Comparison of ENCODE assay signal across 8 cellular contexts in the genomic region with DNA sequence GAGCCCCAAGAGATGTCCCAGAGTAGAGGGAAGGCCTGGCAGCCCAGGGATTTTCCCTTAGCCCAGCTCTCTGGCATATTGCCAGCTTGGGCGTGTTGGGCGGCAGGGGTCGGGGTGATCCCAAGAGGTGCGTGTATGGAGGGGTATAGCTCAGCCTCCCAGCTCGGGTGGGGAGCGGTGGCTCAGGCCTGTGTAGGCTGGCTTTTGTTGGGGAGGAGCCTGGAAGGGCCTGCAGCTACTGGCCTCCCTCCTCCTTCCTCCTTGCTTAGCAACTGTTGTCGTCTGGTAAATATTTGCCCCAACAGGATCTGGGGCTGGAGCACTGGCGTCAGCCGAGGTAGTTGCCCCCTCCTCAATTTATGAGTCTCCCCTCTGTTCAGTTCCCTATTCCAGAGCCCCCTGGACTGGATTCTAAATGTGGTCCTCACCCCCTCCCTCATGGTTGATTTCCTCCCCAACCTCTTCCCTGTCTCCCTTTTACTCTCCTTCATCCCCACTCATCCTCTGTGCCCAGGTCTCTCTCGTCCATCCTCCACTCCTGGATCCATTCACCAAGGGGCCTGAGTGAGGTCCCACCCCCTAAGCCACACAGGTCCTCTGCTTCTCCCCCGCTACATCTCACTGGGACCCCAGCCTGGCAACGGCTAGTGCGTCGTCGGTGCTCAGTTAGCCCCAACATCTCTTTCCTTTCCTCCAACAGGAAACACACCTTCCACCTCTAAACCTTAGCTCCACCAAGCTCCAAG. TPM values are rescaled to one million over a fixed set of nuclear protein-coding genes. Genes with fewer than 3 reads are reported as not detected.
DNase-seq lines count a peak whose midpoint lies in the region; ATAC-seq and TF ChIP-seq lines count a peak whose summit lies in the region.

No MANE protein-coding gene starts in this region.

- H3K36me3 ChIP-seq in ACC112 (ENCODE audit: insufficient read depth, low read length) (no peaks in the 10 kb centered on the region), Panc1 (ENCODE audit: control insufficient read depth, insufficient read depth, low read length) (no peaks in the 10 kb centered on the region), brain microvascular endothelial cell (replicated peaks) (no peaks in the 10 kb centered on the region)

- H3K4me1 Mint-ChIP-seq in immature natural killer cell = peaks cover 20 to 22% of the 10 kb centered on the region in 2 donors
- peaks cover 86% of the 10 kb centered on the region for H3K4me1 Mint-ChIP-seq in stimulated activated effector memory CD8-positive, alpha-beta T cell treated with anti-CD3 and anti-CD28 coated beads, Interleukin-12 subunit alpha, Interleukin-12 subunit beta, amount 100 ng/mL, for 72 hours

- no peaks in the 10 kb centered on the region for H3K36me3 Mint-ChIP-seq in immature natural killer cell
- H3K36me3 Mint-ChIP-seq in stimulated activated effector memory CD8-positive, alpha-beta T cell treated with anti-CD3 and anti-CD28 coated beads, Interleukin-12 subunit alpha, Interleukin-12 subunit beta, amount 100 ng/mL, for 72 hours = peaks cover 31% of the 10 kb centered on the region

- H2AFZ ChIP-seq in ACC112 (ENCODE audit: low read length, unreplicated experiment) = no peak overlapping the region

- H3K27me3 ChIP-seq in ACC112 (ENCODE audit: insufficient read depth, low read length) (no peaks in the 10 kb centered on the region), Panc1 (ENCODE audit: control insufficient read depth, insufficient read depth, low read length) (no peaks in the 10 kb centered on the region), brain microvascular endothelial cell (replicated peaks) (no peaks in the 10 kb centered on the region)

- H3K27ac Mint-ChIP-seq in immature natural killer cell = peak overlapping the region; percentile 43 to 100 (median 100)
- H3K27ac Mint-ChIP-seq in stimulated activated effector memory CD8-positive, alpha-beta T cell treated with anti-CD3 and anti-CD28 coated beads, Interleukin-12 subunit alpha, Interleukin-12 subunit beta, amount 100 ng/mL, for 72 hours = peak overlapping the region; percentile 99

- CTCF ChIA-PET in Panc1 (lab: Charles Lee) = interaction anchor here (0.5 to 0.8 kb wide), 2 partner anchors 10 to 109 kb away, joined by 4 to 5 read pairs; a partner anchor contains a TSS

- no peak for TF ChIP-seq CTCF in GM12865 (IDR thresholded peaks at IDR 0.05; ENCODE audit: insufficient read depth, low read depth, low read length, missing control alignments)
- no peak for TF ChIP-seq CTCF in Panc1 (IDR thresholded peaks at IDR 0.05)
- TF ChIP-seq CTCF in brain microvascular endothelial cell (IDR thresholded peaks at IDR 0.05; ENCODE audit: low read depth, low read length, missing control alignments) = no peak

- no TSS peak for BruUV-seq in Panc1 (replicated peaks; lab: Mats Ljungman, UMichigan)

- peak overlapping the region; percentile 67 for H3K4me3 ChIP-seq in ACC112 (ENCODE audit: low read depth, low read length)
- H3K4me3 ChIP-seq in GM12865 (ENCODE audit: low read depth, low read length) = no peak overlapping the region
- no peak overlapping the region for H3K4me3 ChIP-seq in Panc1 (ENCODE audit: low read depth in 2 of 2, low read length in 2 of 2)
- H3K4me3 ChIP-seq in brain microvascular endothelial cell (ENCODE audit: low read depth, low read length) = no peak overlapping the region

- peak overlapping the region; percentile 7 to 84 (median 33) for H3K4me3 Mint-ChIP-seq in immature natural killer cell
- H3K4me3 Mint-ChIP-seq in stimulated activated effector memory CD8-positive, alpha-beta T cell treated with anti-CD3 and anti-CD28 coated beads, Interleukin-12 subunit alpha, Interleukin-12 subunit beta, amount 100 ng/mL, for 72 hours = peak overlapping the region; percentile 83

- peak; percentile 62 for ATAC-seq in Panc1
- ATAC-seq in stimulated activated effector memory CD8-positive, alpha-beta T cell treated with anti-CD3 and anti-CD28 coated beads, Interleukin-12 subunit alpha, Interleukin-12 subunit beta, amount 100 ng/mL, for 72 hours = peak; percentile 27
- ATAC-seq in GM19397 (IDR thresholded peaks at IDR 0.05; ENCODE audit: unreplicated experiment) = no peak
- ATAC-seq in GM18909 (IDR thresholded peaks at IDR 0.05; ENCODE audit: poor library complexity, unreplicated experiment) = no peak

- POLR2A ChIA-PET in Panc1 (lab: Charles Lee) = interaction anchor here (0.8 to 1.0 kb wide), 2 partner anchors 19 to 25 kb away, joined by 3 read pairs; no protein-coding TSS in a partner anchor

- peak; percentile 60 for DNase-seq in GM12865 (ENCODE audit: low read depth)
- no peak for DNase-seq in Panc1 (ENCODE audit: low read depth, low spot score)
- peak; percentile 86 for DNase-seq in brain microvascular endothelial cell
- peak; percentile 36 to 43 (median 38) for DNase-seq in immature natural killer cell
- DNase-seq in stimulated activated effector memory CD8-positive, alpha-beta T cell treated with anti-CD3 and anti-CD28 coated beads, Interleukin-12 subunit alpha, Interleukin-12 subunit beta, amount 100 ng/mL, for 72 hours (ENCODE audit: low spot score in 2 of 2) = peak in 1 of 2 donors; percentile 68

- peaks cover 10 to 21% (median 14%) of the 10 kb centered on the region in 3 donors for H3K27me3 Mint-ChIP-seq in immature natural killer cell (ENCODE audit: low read depth in 3 of 3)

- H3K9me3 ChIP-seq in Panc1 (ENCODE audit: control insufficient read depth, insufficient read depth, low read depth, low read length) = no peaks in the 10 kb centered on the region

- H3K4me1 ChIP-seq in ACC112 (ENCODE audit: control insufficient read depth, insufficient read depth, low read length, unreplicated experiment) (peaks cover 74% of the 10 kb centered on the region), Panc1 (ENCODE audit: control insufficient read depth, insufficient read depth, low read length) (peaks cover 49% of the 10 kb centered on the region)

- no peaks in the 10 kb centered on the region for H3K9me3 Mint-ChIP-seq in immature natural killer cell
- no peaks in the 10 kb centered on the region for H3K9me3 Mint-ChIP-seq in stimulated activated effector memory CD8-positive, alpha-beta T cell treated with anti-CD3 and anti-CD28 coated beads, Interleukin-12 subunit alpha, Interleukin-12 subunit beta, amount 100 ng/mL, for 72 hours

- peaks cover 6% of the 10 kb centered on the region for H3K79me2 ChIP-seq in ACC112 (ENCODE audit: control insufficient read depth, insufficient read depth, low read length, unreplicated experiment)

- intact Hi-C loops in Panc1 (cut with micrococcal nuclease; ENCODE audit: unreplicated experiment) = no loop called here

- peak overlapping the region; percentile 99 for H3K27ac ChIP-seq in ACC112 (ENCODE audit: low read depth, low read length)
- H3K27ac ChIP-seq in Panc1 (ENCODE audit: low read length) = peak overlapping the region; percentile 95
- H3K27ac ChIP-seq in brain microvascular endothelial cell = peak overlapping the region; percentile 67

- in situ Hi-C loops in Panc1 (cut with HindIII; ENCODE audit: low pct_unique_long_range_greater_than_20kb, low sequenced_read_pairs) = no loop called here
- in situ Hi-C loops in brain microvascular endothelial cell (cut with HindIII; ENCODE audit: low pct_ligation_motif_present, low sequenced_read_pairs) = no loop called here

RNA-seq across cellular contexts. Expression of a gene that starts 10.3 kb away (rescaled TPM):
- 691 TPM for total RNA-seq in Panc1 (2021; ENCODE audit: unreplicated experiment)
- polyA plus RNA-seq in Panc1 (2012; ENCODE audit: insufficient read length) = 726 TPM
- polyA plus RNA-seq in immature natural killer cell = 10 to 100 TPM in 2 of 3 donors, 1 to 10 TPM in 1; 4.4 to 14.0 (median 10.3) TPM

RNA-seq across cellular contexts. Expression of a gene that starts 22.0 kb away (rescaled TPM):
- 15.8 TPM for total RNA-seq in Panc1 (2021; ENCODE audit: unreplicated experiment)
- polyA plus RNA-seq in Panc1 (2012; ENCODE audit: insufficient read length) = 33.1 TPM
- polyA plus RNA-seq in immature natural killer cell = not detected

RNA-seq across cellular contexts. Expression of a gene that starts 43.3 kb away (rescaled TPM):
- total RNA-seq in Panc1 (2021; ENCODE audit: unreplicated experiment) = not detected
- polyA plus RNA-seq in Panc1 (2012; ENCODE audit: insufficient read length) = not detected
- polyA plus RNA-seq in immature natural killer cell = not detected

RNA-seq across cellular contexts. Expression of a gene that starts 49.1 kb away (rescaled TPM):
- 0.21 TPM for total RNA-seq in Panc1 (2021; ENCODE audit: unreplicated experiment)
- 0.22 TPM for polyA plus RNA-seq in Panc1 (2012; ENCODE audit: insufficient read length)
- 10 to 100 TPM in 1 of 3 donors, 1 to 10 TPM in 2; 2.5 to 12.4 (median 3.2) TPM for polyA plus RNA-seq in immature natural killer cell

RNA-seq across cellular contexts. Expression of a gene that starts 49.7 kb away (rescaled TPM):
- total RNA-seq in Panc1 (2021; ENCODE audit: unreplicated experiment) = 63.4 TPM
- 111 TPM for polyA plus RNA-seq in Panc1 (2012; ENCODE audit: insufficient read length)
- 100 to 1,000 TPM; 144 to 204 (median 160) TPM for polyA plus RNA-seq in immature natural killer cell

Comparison
In these comparisons a context has a peak if more than half of its experiments do, and no peak if none do; other contexts are left out.
1. ATAC-seq: peak in Panc1 (single experiment) and stimulated activated effector memory CD8-positive, alpha-beta T cell treated with anti-CD3 and anti-CD28 coated beads, Interleukin-12 subunit alpha, Interleukin-12 subunit beta, amount 100 ng/mL, for 72 hours (single experiment); none in GM19397 (single experiment) and GM18909 (single experiment).
2. Peak in every context shown above with its lines, with median percentiles within 50 percentile points of each other: H3K27ac ChIP-seq.